11 cellular contexts compared by ENCODE assay signal in genomic region chr2:133264951-133265949, GRCh38.
A peak's percentile ranks its signal among the peaks of the same experiment; 100 is the strongest.
DNase-seq lines count a peak whose midpoint lies in the region; ATAC-seq, FAIRE-seq and TF ChIP-seq lines count a peak whose summit lies in the region.
"Had no signal": no experiment of that assay in that cellular context is flagged by ENCODE, and none has a peak within 500 bp of the region (broad histone marks: within the 10 kb centered on the region; RNA-seq: fewer than 3 reads in every experiment).

No MANE protein-coding gene starts in this region.

- FAIRE-seq in D721Med (lab: Jason Lieb, UNC): no peak

- TF ChIP-seq POLR2A in upper lobe of left lung (IDR thresholded peaks at IDR 0.05): no peak

- intact Hi-C loops in left colon (cut with DNase I, micrococcal nuclease): no loop called here

- H3K27ac ChIP-seq in cingulate gyrus (ENCODE audit: low read depth, low read length) (peak overlapping the region; percentile 4), upper lobe of left lung (peak overlapping the region; percentile 57 to 80 (median 72))
- H3K27ac ChIP-seq: BLaER1 had no signal

- peak; percentile 36 for DNase-seq in NCI-H345 (lab: John Stamatoyannopoulos, UW)
- no peak for DNase-seq in NCI-H345 treated with DMSO at 0.1 percent for 48 hours (lab: John Stamatoyannopoulos, UW; ENCODE audit: unreplicated experiment)
- peak; percentile 33 to 41 for DNase-seq in left colon
- DNase-seq in upper lobe of left lung: peak; percentile 44 to 83
- no peak for DNase-seq in D721Med (ENCODE audit: insufficient read length, low spot score)
- DNase-seq: activated T-cell treated with anti-CD3 and anti-CD28 coated beads, Interleukin-2, amount 50 U/mL, for 72 hours; NCI-H226 had no signal

- H3K27me3 ChIP-seq in upper lobe of left lung: peaks cover 0 to 3% (median 0%) of the 10 kb centered on the region in 4 donors

- ATAC-seq in left colon (peak; percentile 84), upper lobe of left lung (ENCODE audit: low FRiP score in 2 of 2) (peak; percentile 54 to 78), HG03457 (IDR thresholded peaks at IDR 0.05; ENCODE audit: unreplicated experiment) (no peak), GM21737 (IDR thresholded peaks at IDR 0.05; ENCODE audit: unreplicated experiment) (no peak)
- ATAC-seq: activated T-cell treated with anti-CD3 and anti-CD28 coated beads, Interleukin-2, amount 50 U/mL, for 72 hours had no signal

- no peak for TF ChIP-seq CTCF in upper lobe of left lung (IDR thresholded peaks at IDR 0.05)
- no peak for TF ChIP-seq CTCF in D721Med (IDR thresholded peaks at IDR 0.05; ENCODE audit: insufficient read depth, missing control alignments)

- H3K4me1 ChIP-seq in upper lobe of left lung: peaks cover 0 to 22% (median 7%) of the 10 kb centered on the region in 4 donors
- H3K4me1 ChIP-seq: BLaER1 had no signal

- H3K36me3 ChIP-seq in upper lobe of left lung: no peaks in the 10 kb centered on the region
- H3K36me3 ChIP-seq: BLaER1 had no signal

- TF ChIP-seq EP300 in upper lobe of left lung (IDR thresholded peaks at IDR 0.05): no peak

- H3K4me3 ChIP-seq in upper lobe of left lung: peak overlapping the region in 3 of 4 donors; percentile 57 to 63 (median 61)

- no peaks in the 10 kb centered on the region for H3K9me3 ChIP-seq in upper lobe of left lung
- H3K9me3 ChIP-seq: BLaER1 had no signal

- 10 to 17% methylated on average over 13 to 26 of the region's 26 CpGs for WGBS in upper lobe of left lung, 2 donors

Comparison
In these comparisons a context has a peak if more than half of its experiments do, and no peak if none do; other contexts are left out.
1. DNase-seq: peak in NCI-H345 (single experiment), left colon (2 of 2) and upper lobe of left lung (2 of 2); none in NCI-H345 treated with DMSO at 0.1 percent for 48 hours (single experiment) and D721Med (single experiment).
2. ATAC-seq: peak in left colon (single experiment) and upper lobe of left lung (2 of 2); none in HG03457 (single experiment) and GM21737 (single experiment).